9 cellular contexts compared by ENCODE assay signal in genomic region chrX:38260231-38260630, GRCh38. TPM values are rescaled to one million over a fixed set of nuclear protein-coding genes. Genes with fewer than 3 reads are reported as not detected.
DNase-seq lines count a peak whose midpoint lies in the region; ATAC-seq and TF ChIP-seq lines count a peak whose summit lies in the region.
"Had no signal": no experiment of that assay in that cellular context is flagged by ENCODE, and none has a peak within 500 bp of the region (broad histone marks: within the 10 kb centered on the region; RNA-seq: fewer than 3 reads in every experiment).

No MANE protein-coding gene starts in this region.

- DNase-seq in Caki2 (ENCODE audit: low read depth) (peak; percentile 12), GM23338 (ENCODE audit: low spot score) (peak; percentile 77), NT2/D1 (ENCODE audit: low read depth, low spot score) (peak; percentile 36), iPS DF 4.7 (ENCODE audit: extremely low read depth, low spot score) (peak; percentile 28)
- DNase-seq in effector CD4-positive, alpha-beta T cell: no peak

- H3K9me2 ChIP-seq in GM23338 (ENCODE audit: insufficient read depth): no peaks in the 10 kb centered on the region

- H3K27ac Mint-ChIP-seq in GM23338: no peak overlapping the region

- no peaks in the 10 kb centered on the region for H3K36me3 Mint-ChIP-seq in GM23338 (ENCODE audit: low read depth)

- no peak overlapping the region for H2AFZ ChIP-seq in GM23338

- no peaks in the 10 kb centered on the region for H3K9me3 ChIP-seq in NT2/D1 (ENCODE audit: insufficient read depth, low read length)

- in situ Hi-C loops in Caki2 (cut with HindIII; ENCODE audit: low pct_unique_long_range_greater_than_20kb, low sequenced_read_pairs): no loop called here

- no peak overlapping the region for H3K4me3 Mint-ChIP-seq in GM23338

- H3K4me1 Mint-ChIP-seq in GM23338: no peaks in the 10 kb centered on the region

- H3K4me3 ChIP-seq in GM23338: no peak overlapping the region
- H3K4me3 ChIP-seq in NT2/D1 (ENCODE audit: insufficient read length, low read depth): no peak overlapping the region

- TF ChIP-seq CTCF in GM23338 (conservative IDR thresholded peaks at IDR 0.05; ENCODE audit: low read depth in 2 of 2): peak; percentile 50 to 69

- H4K20me1 ChIP-seq in GM23338 (replicated peaks; ENCODE audit: insufficient read depth): no peaks in the 10 kb centered on the region

- H3K79me2 ChIP-seq in GM23338 (replicated peaks; ENCODE audit: insufficient read depth): no peaks in the 10 kb centered on the region

- no peaks in the 10 kb centered on the region for H3K36me3 ChIP-seq in GM23338 (ENCODE audit: insufficient read depth)
- H3K36me3 ChIP-seq in NT2/D1 (ENCODE audit: insufficient read depth, insufficient read length, low read length): no peaks in the 10 kb centered on the region

- no peaks in the 10 kb centered on the region for H3K9me3 Mint-ChIP-seq in GM23338

- H3K4me1 ChIP-seq in GM23338 (ENCODE audit: insufficient read depth) (no peaks in the 10 kb centered on the region), NT2/D1 (ENCODE audit: insufficient read depth, insufficient read length) (no peaks in the 10 kb centered on the region)

- H3K27me3 ChIP-seq in GM23338 (ENCODE audit: insufficient read depth): no peaks in the 10 kb centered on the region
- no peaks in the 10 kb centered on the region for H3K27me3 ChIP-seq in NT2/D1 (ENCODE audit: insufficient read depth, insufficient read length)

- no peak overlapping the region for H3K4me2 ChIP-seq in GM23338

- no peak overlapping the region for H3K9ac ChIP-seq in NT2/D1 (ENCODE audit: insufficient read length, low read depth)

- ATAC-seq in GM23338 (peak; percentile 83), HG03521 (IDR thresholded peaks at IDR 0.05; ENCODE audit: unreplicated experiment) (no peak), HG03097 (IDR thresholded peaks at IDR 0.05; ENCODE audit: low FRiP score, unreplicated experiment) (no peak), GM21390 (IDR thresholded peaks at IDR 0.05; ENCODE audit: unreplicated experiment) (no peak)

- no peak overlapping the region for H3K27ac ChIP-seq in GM23338 (ENCODE audit: low read depth)
- H3K27ac ChIP-seq: epithelial cell of prostate had no signal

- no peaks in the 10 kb centered on the region for H3F3A ChIP-seq in GM23338 (replicated peaks; ENCODE audit: low read depth)

- peaks cover 3% of the 10 kb centered on the region for H3K27me3 Mint-ChIP-seq in GM23338 (ENCODE audit: insufficient read depth, low read depth, poor library complexity)

TF ChIP-seq in GM23338, 12 proteins besides CTCF, POLR2A, EP300 and RAD21 (continues in another document):
- TF ChIP-seq REST (IDR thresholded peaks at IDR 0.05; ENCODE audit: unreplicated experiment) (no peak), NANOG (IDR thresholded peaks at IDR 0.05; ENCODE audit: borderline replicate concordance) (no peak), EZH2phosphoT487 (IDR thresholded peaks at IDR 0.05; ENCODE audit: unreplicated experiment) (no peak), ZNF331 (CRISPR knock-in tag; IDR thresholded peaks at IDR 0.05; ENCODE audit: low read depth) (no peak), POLR2AphosphoS5 (IDR thresholded peaks at IDR 0.05; ENCODE audit: low read depth) (no peak), ZNF462 (CRISPR knock-in tag; IDR thresholded peaks at IDR 0.05) (no peak), ZNF114 (CRISPR knock-in tag; IDR thresholded peaks at IDR 0.05) (no peak), EZH2 (IDR thresholded peaks at IDR 0.05; ENCODE audit: low read depth, unreplicated experiment) (no peak), CREB1 (CRISPR knock-in tag; IDR thresholded peaks at IDR 0.05; ENCODE audit: low read depth) (no peak)

RNA-seq across cellular contexts. Expression of gene SRPX, which starts 39.6 kb away (rescaled TPM):
- 7.1 and 22.4 TPM in 2 replicates for total RNA-seq in Caki2 (2014; rRNA removed; shearing (Covaris generic); ENCODE audit: low replicate concordance)
- 12.5 and 16.9 TPM in 2 replicates for total RNA-seq in GM23338 (2014; rRNA removed; shearing (Covaris generic))
- 14.3 and 16.5 TPM in 2 replicates for polyA plus RNA-seq in GM23338 (2016; fragmentation: Nextera tagmentation; extraction: Ambion mirVana)
